1 cellular context compared by ENCODE assay signal in genomic region chr21:43817157-43818086, GRCh38.
TF ChIP-seq lines count a peak whose summit lies in the region.

No MANE protein-coding gene starts in this region.

TF ChIP-seq in HepG2, 621 proteins besides CTCF, POLR2A, EP300 and RAD21:
- TF ChIP-seq TBX2 (CRISPR knock-in tag; IDR thresholded peaks at IDR 0.05; ENCODE audit: borderline replicate concordance) (0 out of 2 replicates have a peak, but pooled peaks have one; percentile 33), ZNF263 (CRISPR knock-in tag; IDR thresholded peaks at IDR 0.05) (no peak), HNRNPL (IDR thresholded peaks at IDR 0.05; ENCODE audit: low read depth, low read length) (0 out of 2 replicates have a peak, but pooled peaks have one; percentile 24), ZNF563 (CRISPR knock-in tag; IDR thresholded peaks at IDR 0.05) (no peak), ATF1 (CRISPR knock-in tag; IDR thresholded peaks at IDR 0.05) (no peak)
TF ChIP-seq in HepG2: peak in this region for 2.
